ENCODE assay signal across 8 cellular contexts in the genomic region with DNA sequence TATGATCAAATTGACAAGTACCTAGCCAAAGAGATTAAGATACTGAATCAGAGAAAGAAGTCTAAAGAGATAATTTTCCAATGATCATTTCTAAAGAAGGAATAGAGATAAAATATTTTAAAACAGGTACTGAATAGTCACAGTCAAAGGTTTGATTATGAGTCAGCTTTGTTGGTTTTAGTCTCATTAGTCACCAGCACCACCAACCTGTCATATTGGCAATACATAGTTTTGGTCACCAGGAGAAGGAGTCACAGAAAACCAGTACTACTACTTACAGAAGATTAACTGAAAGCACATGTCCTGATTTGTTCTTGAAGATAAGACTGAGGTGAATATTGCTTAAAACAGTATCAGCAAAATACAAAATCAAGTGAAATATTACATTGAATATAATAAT. TPM values are rescaled to one million over a fixed set of nuclear protein-coding genes. Genes with fewer than 3 reads are reported as not detected.
DNase-seq lines count a peak whose midpoint lies in the region; ATAC-seq, FAIRE-seq and TF ChIP-seq lines count a peak whose summit lies in the region.

No MANE protein-coding gene starts in this region.

- no peak overlapping the region for H3K4me2 ChIP-seq in GM12878 (ENCODE audit: control insufficient read depth, insufficient read depth)

- TF ChIP-seq RAD21 in GM12878 (IDR thresholded peaks at IDR 0.05; ENCODE audit: insufficient read depth, low read depth, low read length): peak; percentile 57

- no peak for DNase-seq in activated T-cell treated with anti-CD3 and anti-CD28 coated beads, Interleukin-2, amount 50 U/mL, for 24 hours
- DNase-seq in activated T-cell treated with anti-CD3 and anti-CD28 coated beads, Interleukin-2, amount 50 U/mL, for 1 hour: no peak
- DNase-seq in HuH-7.5 (ENCODE audit: low spot score) (peak; percentile 19), GM12878 (ENCODE audit: low read depth, low spot score) (peak; percentile 73), renal cortical epithelial cell (ENCODE audit: low read depth) (peak; percentile 89), NCI-H2196 treated with DMSO at 0.1 percent for 48 hours (lab: John Stamatoyannopoulos, UW; ENCODE audit: unreplicated experiment) (no peak), esophagus muscularis mucosa (ENCODE audit: extremely low spot score) (no peak)

- POLR2A ChIA-PET in GM12878 (lab: Charles Lee): interaction anchor here (1.0 to 2.0 kb wide), 3 partner anchors 30 to 36 kb away, joined by 3 to 5 read pairs (median 3); no protein-coding TSS in a partner anchor

- TF ChIP-seq EP300 in GM12878 (IDR thresholded peaks at IDR 0.05; ENCODE audit: borderline replicate concordance in 1 of 2, control insufficient read depth in 1 of 2, low read depth in 2 of 2, low read length in 2 of 2) (peak; percentile 61 to 66; a peak in 2 of 4 replicates), esophagus muscularis mucosa (IDR thresholded peaks at IDR 0.05) (no peak)

- H3K4me1 ChIP-seq in GM12878 (ENCODE audit: control insufficient read depth, insufficient read depth, low read length) (peaks cover 25% of the 10 kb centered on the region), esophagus muscularis mucosa (peaks cover 20 to 50% (median 43%) of the 10 kb centered on the region in 4 donors)

- H3K27ac ChIP-seq in GM12878 (ENCODE audit: control insufficient read depth, insufficient read depth) (no peak overlapping the region; the same call in 1 of the 2 replicates), esophagus muscularis mucosa (replicated peaks in 1 of 4) (no peak overlapping the region)

- H3K36me3 ChIP-seq in GM12878 (ENCODE audit: control insufficient read depth in 2 of 2, insufficient read depth in 2 of 2, low read length in 1 of 2): no peaks in the 10 kb centered on the region
- H3K36me3 ChIP-seq in esophagus muscularis mucosa: no peaks in the 10 kb centered on the region

- H4K20me1 ChIP-seq in GM12878 (ENCODE audit: control insufficient read depth, insufficient read depth): no peaks in the 10 kb centered on the region

- peaks cover 96% of the 10 kb centered on the region for H3K79me2 ChIP-seq in GM12878 (ENCODE audit: control insufficient read depth, insufficient read depth, low read length)

- SMC1A ChIA-PET in GM12878 (lab: Charles Lee; ENCODE audit: uncharacterized antibody, unreplicated experiment): interaction anchor here (0.6 to 11.3 kb wide), 19 partner anchors 11 to 590 kb away, joined by 3 to 94 read pairs (median 3); a partner anchor contains a TSS

- H3K27me3 Mint-ChIP-seq in activated T-cell treated with anti-CD3 and anti-CD28 coated beads, Interleukin-2, amount 50 U/mL, for 24 hours: no peaks in the 10 kb centered on the region

- H3K4me3 Mint-ChIP-seq in activated T-cell treated with anti-CD3 and anti-CD28 coated beads, Interleukin-2, amount 50 U/mL, for 24 hours: no peak overlapping the region

- H3K4me1 Mint-ChIP-seq in activated T-cell treated with anti-CD3 and anti-CD28 coated beads, Interleukin-2, amount 50 U/mL, for 24 hours (ENCODE audit: low read depth): peaks cover 75% of the 10 kb centered on the region

- TF ChIP-seq CTCF in GM12878 (IDR thresholded peaks at IDR 0.05 in 2 of 3, conservative IDR thresholded peaks at IDR 0.05 in 1 of 3; ENCODE audit: control insufficient read depth in 2 of 3, extremely low read depth in 1 of 3, insufficient read depth in 1 of 3, low read depth in 3 of 3, low read length in 3 of 3): peak; percentile 31 to 55 (median 33); a peak in 4 of 6 replicates
- TF ChIP-seq CTCF in esophagus muscularis mucosa (IDR thresholded peaks at IDR 0.05): no peak

- no peak overlapping the region for H2AFZ ChIP-seq in GM12878 (ENCODE audit: control insufficient read depth, low read depth, low read length)

- intact Hi-C loops in GM12878 (cut with micrococcal nuclease; ENCODE audit: unreplicated experiment) (loop anchor here (2.0 kb wide), 1 partner anchor 33 kb away; no protein-coding TSS in a partner anchor), esophagus muscularis mucosa (cut with DNase I) (no loop called here)

- in situ Hi-C loops in GM12878 (cut with MboI): no loop called here

- peaks cover 5% of the 10 kb centered on the region for H3K36me3 Mint-ChIP-seq in activated T-cell treated with anti-CD3 and anti-CD28 coated beads, Interleukin-2, amount 50 U/mL, for 24 hours (ENCODE audit: low read depth)

- H3K4me3 ChIP-seq in GM12878 (no peak overlapping the region), esophagus muscularis mucosa (no peak overlapping the region)

- no TSS peak for BruUV-seq in GM12878 (replicated peaks; lab: Mats Ljungman, UMichigan)

- peak overlapping the region; percentile 90 for H3K27ac Mint-ChIP-seq in activated T-cell treated with anti-CD3 and anti-CD28 coated beads, Interleukin-2, amount 50 U/mL, for 24 hours

- CTCF ChIA-PET in GM12878 (lab: Yijun Ruan, JAX): interaction anchor here (0.6 to 4.3 kb wide), 12 partner anchors 12 to 602 kb away, joined by 3 to 20 read pairs (median 5); a partner anchor contains a TSS

- H3K27me3 ChIP-seq in GM12878 (replicated peaks in 1 of 2; ENCODE audit: control insufficient read depth in 2 of 2, insufficient read depth in 2 of 2, low read length in 1 of 2): no peaks in the 10 kb centered on the region
- no peaks in the 10 kb centered on the region for H3K27me3 ChIP-seq in esophagus muscularis mucosa

- RAD21 ChIA-PET in GM12878 (lab: Charles Lee; ENCODE audit: unreplicated experiment): interaction anchor here (0.8 to 1.7 kb wide), 11 partner anchors 9 to 624 kb away, joined by 3 to 10 read pairs (median 4); no protein-coding TSS in a partner anchor

- FAIRE-seq in GM12878 (lab: Jason Lieb, UNC): peak; percentile 47

- H3K9me3 Mint-ChIP-seq in activated T-cell treated with anti-CD3 and anti-CD28 coated beads, Interleukin-2, amount 50 U/mL, for 24 hours: peaks cover 4% of the 10 kb centered on the region

- ATAC-seq in GM21786 (IDR thresholded peaks at IDR 0.05; ENCODE audit: unreplicated experiment) (peak; percentile 98), GM12878 (peak; percentile 90)

- TF ChIP-seq POLR2A in GM12878 (IDR thresholded peaks at IDR 0.05; ENCODE audit: low read depth, low read length) (no peak), esophagus muscularis mucosa (IDR thresholded peaks at IDR 0.05; ENCODE audit: low read depth) (no peak)

- H3K9me3 ChIP-seq in GM12878 (replicated peaks; ENCODE audit: control insufficient read depth, insufficient read depth, low read length) (peaks cover 2% of the 10 kb centered on the region), esophagus muscularis mucosa (no peaks in the 10 kb centered on the region)

- no peak overlapping the region for H3K9ac ChIP-seq in GM12878 (ENCODE audit: control insufficient read depth, insufficient read depth, low read length)

TF ChIP-seq in GM12878, 131 proteins besides CTCF, POLR2A, EP300 and RAD21 (continues in another document):
- peak; percentile 43; the same call in 1 of the 2 replicates for TF ChIP-seq SMC3 (IDR thresholded peaks at IDR 0.05; ENCODE audit: borderline replicate concordance, low read length)
- TF ChIP-seq IKZF2 (IDR thresholded peaks at IDR 0.05): peak; percentile 16 to 42; a peak in 2 of 4 replicates
- TF ChIP-seq ESRRA (IDR thresholded peaks at IDR 0.05; ENCODE audit: low read length): no peak
- TF ChIP-seq, protein P1, sequence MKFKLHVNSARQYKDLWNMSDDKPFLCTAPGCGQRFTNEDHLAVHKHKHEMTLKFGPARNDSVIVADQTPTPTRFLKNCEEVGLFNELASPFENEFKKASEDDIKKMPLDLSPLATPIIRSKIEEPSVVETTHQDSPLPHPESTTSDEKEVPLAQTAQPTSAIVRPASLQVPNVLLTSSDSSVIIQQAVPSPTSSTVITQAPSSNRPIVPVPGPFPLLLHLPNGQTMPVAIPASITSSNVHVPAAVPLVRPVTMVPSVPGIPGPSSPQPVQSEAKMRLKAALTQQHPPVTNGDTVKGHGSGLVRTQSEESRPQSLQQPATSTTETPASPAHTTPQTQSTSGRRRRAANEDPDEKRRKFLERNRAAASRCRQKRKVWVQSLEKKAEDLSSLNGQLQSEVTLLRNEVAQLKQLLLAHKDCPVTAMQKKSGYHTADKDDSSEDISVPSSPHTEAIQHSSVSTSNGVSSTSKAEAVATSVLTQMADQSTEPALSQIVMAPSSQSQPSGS (IDR thresholded peaks at IDR 0.05; ENCODE audit: low read length): peak; percentile 46; the same call in 1 of the 2 replicates
- 0 out of 2 replicates have a peak, but pooled peaks have one; percentile 4 for TF ChIP-seq SPI1 (IDR thresholded peaks at IDR 0.05; ENCODE audit: borderline replicate concordance, insufficient read depth, low read depth, low read length)
- no peak for TF ChIP-seq EZH2 (IDR thresholded peaks at IDR 0.05; ENCODE audit: borderline replicate concordance, control insufficient read depth, low read depth, low read length)
- peak; percentile 85 for TF ChIP-seq JUND (IDR thresholded peaks at IDR 0.05; ENCODE audit: low read depth, low read length)
- TF ChIP-seq, protein P2, sequence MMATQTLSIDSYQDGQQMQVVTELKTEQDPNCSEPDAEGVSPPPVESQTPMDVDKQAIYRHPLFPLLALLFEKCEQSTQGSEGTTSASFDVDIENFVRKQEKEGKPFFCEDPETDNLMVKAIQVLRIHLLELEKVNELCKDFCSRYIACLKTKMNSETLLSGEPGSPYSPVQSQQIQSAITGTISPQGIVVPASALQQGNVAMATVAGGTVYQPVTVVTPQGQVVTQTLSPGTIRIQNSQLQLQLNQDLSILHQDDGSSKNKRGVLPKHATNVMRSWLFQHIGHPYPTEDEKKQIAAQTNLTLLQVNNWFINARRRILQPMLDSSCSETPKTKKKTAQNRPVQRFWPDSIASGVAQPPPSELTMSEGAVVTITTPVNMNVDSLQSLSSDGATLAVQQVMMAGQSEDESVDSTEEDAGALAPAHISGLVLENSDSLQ (IDR thresholded peaks at IDR 0.05): peak; percentile 65; the same call in 1 of the 2 replicates

RNA-seq across cellular contexts. Expression of a gene that starts 34.6 kb away (rescaled TPM):
- total RNA-seq in GM12878 (2013; cell fraction: nucleolus; rRNA removed): 160 and 171 TPM in 2 replicates
- 19.1 and 30.7 TPM in 2 replicates for total RNA-seq in GM12878 (2014; rRNA removed)
- 35.6 and 37.0 TPM in 2 replicates for total RNA-seq in GM12878 (2014; rRNA removed; fragmentation: Illumina TruSeq; extraction: Trizol)
- 25.7 and 26.3 TPM in 2 replicates for total RNA-seq in GM12878 (2021)
- 10.3 TPM for polyA plus RNA-seq in GM12878 (2011; ENCODE audit: low read depth)
- 29.7 and 39.7 TPM in 2 replicates for polyA plus RNA-seq in GM12878 (2011; rRNA removed)
- polyA plus RNA-seq in GM12878 (2011; cell fraction: cytosol; rRNA removed): 11.4 and 12.4 TPM in 2 replicates
- polyA plus RNA-seq in GM12878 (2011; cell fraction: nucleus; rRNA removed): 45.9 and 48.9 TPM in 2 replicates
- 10.9 and 15.2 TPM in 2 replicates for polyA plus RNA-seq in GM12878 (2012)
- 28.7 and 36.4 TPM in 2 replicates for polyA plus RNA-seq in GM12878 (2014; fragmentation: Illumina TruSeq; extraction: Trizol)
- 10 to 100 TPM; 10.4 to 16.8 TPM for polyA plus RNA-seq in GM12878 (2014; fragmentation: Nextera tagmentation; extraction: Ambion mirVana)
- 13.2 and 15.4 TPM in 2 replicates for polyA plus RNA-seq in GM12878 (2014; rRNA removed)
- polyA plus RNA-seq in GM12878 (2016; fragmentation: Nextera tagmentation; extraction: Ambion mirVana): 10 to 100 TPM; 23.9 to 25.1 TPM
- polyA minus RNA-seq in GM12878 (2011; rRNA and poly(A)+ RNA removed): 54.2 and 111 TPM in 2 replicates
- 23.4 and 26.3 TPM in 2 replicates for polyA minus RNA-seq in GM12878 (2011; cell fraction: cytosol; rRNA and poly(A)+ RNA removed)
- polyA minus RNA-seq in GM12878 (2011; cell fraction: nucleus; rRNA and poly(A)+ RNA removed): 87.2 and 150 TPM in 2 replicates
- total RNA-seq in renal cortical epithelial cell: 26.6 and 84.1 TPM in 2 replicates
- 100 to 1,000 TPM; 124 to 189 (median 154) TPM for total RNA-seq in esophagus muscularis mucosa

Comparison
In these comparisons a context has a peak if more than half of its experiments do, and no peak if none do; other contexts are left out.
1. DNase-seq: peak in HuH-7.5 (single experiment), GM12878 (single experiment) and renal cortical epithelial cell (single experiment); none in activated T-cell treated with anti-CD3 and anti-CD28 coated beads, Interleukin-2, amount 50 U/mL, for 24 hours (single experiment), activated T-cell treated with anti-CD3 and anti-CD28 coated beads, Interleukin-2, amount 50 U/mL, for 1 hour (single experiment), NCI-H2196 treated with DMSO at 0.1 percent for 48 hours (single experiment) and esophagus muscularis mucosa (single experiment).
2. CTCF ChIP-seq: peak in GM12878 (3 of 3); none in esophagus muscularis mucosa (0 of 3).